In the genomic region with DNA sequence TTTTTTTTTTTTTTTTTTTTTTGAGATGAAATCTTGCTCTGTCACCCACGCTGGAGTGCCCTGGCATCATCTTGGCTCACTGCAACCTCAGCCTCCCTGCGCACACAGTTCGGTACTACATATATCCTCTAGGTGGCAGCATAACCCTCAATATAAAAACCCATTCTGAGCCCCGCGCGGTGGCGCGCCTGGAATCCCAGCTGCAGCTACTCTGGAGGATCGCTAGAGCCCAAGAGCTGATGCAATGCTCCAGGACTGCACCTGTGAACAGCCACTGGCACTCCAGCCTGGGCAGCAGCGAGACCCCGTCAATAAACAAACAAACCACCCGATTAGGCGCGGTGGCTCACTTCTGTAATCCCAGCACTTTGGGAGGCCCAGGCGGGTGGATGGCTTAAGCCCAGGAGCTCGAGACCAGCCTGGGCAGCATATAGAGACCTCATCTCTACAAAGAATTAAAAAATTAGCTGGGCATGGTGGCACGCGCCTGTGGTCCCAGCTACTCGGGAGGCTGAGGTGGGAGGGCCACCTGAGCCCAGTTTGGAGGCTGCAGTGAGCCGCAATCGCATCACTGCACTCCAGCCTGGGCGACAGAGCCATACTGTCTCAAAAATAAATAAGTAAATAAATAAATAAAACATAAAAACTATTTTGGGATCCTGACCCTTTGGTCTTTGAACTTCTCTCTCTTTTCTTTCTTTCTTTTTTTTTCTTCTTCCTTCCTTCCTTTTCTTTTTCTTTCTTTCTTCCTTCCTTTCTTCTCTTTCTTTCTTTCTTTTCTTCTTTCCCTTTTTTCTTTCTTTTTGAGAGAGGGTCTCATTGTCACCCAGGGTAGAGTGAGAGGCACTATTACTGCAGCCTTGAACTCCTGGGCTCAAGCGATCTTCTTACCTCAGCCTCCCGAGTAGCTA, we compare ENCODE assay signal across 1 cellular context.
TF ChIP-seq lines count a peak whose summit lies in the region.

No MANE protein-coding gene starts in this region.

TF ChIP-seq in K562, 482 proteins besides CTCF, POLR2A, EP300 and RAD21 (continued from another document):
- TF ChIP-seq, protein P1, sequence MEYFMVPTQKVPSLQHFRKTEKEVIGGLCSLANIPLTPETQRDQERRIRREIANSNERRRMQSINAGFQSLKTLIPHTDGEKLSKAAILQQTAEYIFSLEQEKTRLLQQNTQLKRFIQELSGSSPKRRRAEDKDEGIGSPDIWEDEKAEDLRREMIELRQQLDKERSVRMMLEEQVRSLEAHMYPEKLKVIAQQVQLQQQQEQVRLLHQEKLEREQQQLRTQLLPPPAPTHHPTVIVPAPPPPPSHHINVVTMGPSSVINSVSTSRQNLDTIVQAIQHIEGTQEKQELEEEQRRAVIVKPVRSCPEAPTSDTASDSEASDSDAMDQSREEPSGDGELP (CRISPR knock-in tag; IDR thresholded peaks at IDR 0.05; ENCODE audit: borderline replicate concordance) = peak; percentile 85
- TF ChIP-seq EGR1 (conservative IDR thresholded peaks at IDR 0.05) (no peak), JUND (IDR thresholded peaks at IDR 0.05; ENCODE audit: borderline replicate concordance, low read depth, low read length) (peak; percentile 31; the same call in 1 of the 2 replicates), JUND (tag; IDR thresholded peaks at IDR 0.05; ENCODE audit: borderline replicate concordance, low read depth, low read length) (no peak), POLR2G (IDR thresholded peaks at IDR 0.05; ENCODE audit: low read depth, low read length) (peak; percentile 62), SMC3 (conservative IDR thresholded peaks at IDR 0.05; ENCODE audit: insufficient read depth, low read depth, low read length) (peak; percentile 53), EP400 (IDR thresholded peaks at IDR 0.05) (peak; percentile 61; the same call in 1 of the 2 replicates), BACH1 (tag; IDR thresholded peaks at IDR 0.05) (no peak), XRCC3 (IDR thresholded peaks at IDR 0.05) (no peak), KDM5B (IDR thresholded peaks at IDR 0.05; ENCODE audit: insufficient replicate concordance, low read depth, low read length) (no peak), RB1 (IDR thresholded peaks at IDR 0.05; ENCODE audit: low read depth) (peak; percentile 59; the same call in 1 of the 2 replicates), CC2D1A (IDR thresholded peaks at IDR 0.05) (peak; percentile 16; the same call in 1 of the 2 replicates), CTBP1 (IDR thresholded peaks at IDR 0.05; ENCODE audit: borderline replicate concordance) (peak; percentile 61; the same call in 1 of the 2 replicates), NFE2 (IDR thresholded peaks at IDR 0.05; ENCODE audit: low read depth) (no peak), ZEB2 (IDR thresholded peaks at IDR 0.05) (peak; percentile 28; the same call in 1 of the 2 replicates), KDM1A (IDR thresholded peaks at IDR 0.05) (no peak), SP2 (IDR thresholded peaks at IDR 0.05; ENCODE audit: extremely low read depth, low read depth, low read length, poor library complexity, severe bottlenecking) (no peak), ZNF384 (IDR thresholded peaks at IDR 0.05; ENCODE audit: low read depth, low read length) (peak; percentile 77), FOXK2 (conservative IDR thresholded peaks at IDR 0.05 in 1 of 2, IDR thresholded peaks at IDR 0.05 in 1 of 2; ENCODE audit: low read depth in 2 of 2) (no peak), GATAD2A (IDR thresholded peaks at IDR 0.05) (peak; percentile 22; the same call in 1 of the 2 replicates), POLR2AphosphoS5 (IDR thresholded peaks at IDR 0.05; ENCODE audit: control insufficient read depth, insufficient read depth, low read depth, low read length) (no peak), ZNF121 (CRISPR knock-in tag; conservative IDR thresholded peaks at IDR 0.05) (no peak), MYC (IDR thresholded peaks at IDR 0.05; ENCODE audit: low read depth, low read length) (peak; percentile 58), MYC (CRISPR knock-in tag; IDR thresholded peaks at IDR 0.05; ENCODE audit: borderline replicate concordance, low read depth) (no peak), SNRNP70 (optimal IDR thresholded peaks at IDR 0.05; ENCODE audit: low read depth, low read length) (no peak), ZNF699 (CRISPR knock-in tag; IDR thresholded peaks at IDR 0.05; ENCODE audit: insufficient replicate concordance) (no peak), RBFOX2 (IDR thresholded peaks at IDR 0.05; ENCODE audit: low read depth, low read length) (peak; percentile 60), ATF7 (IDR thresholded peaks at IDR 0.05) (peak; percentile 53), CBFA2T3 (IDR thresholded peaks at IDR 0.05) (no peak), TEAD1 (CRISPR knock-in tag; IDR thresholded peaks at IDR 0.05) (peak in 1 of 2 experiments; percentile 71; a peak in 1 of 4 replicates), CEBPG (CRISPR knock-in tag; IDR thresholded peaks at IDR 0.05) (peak; percentile 87), CEBPG (tag; conservative IDR thresholded peaks at IDR 0.05 in 1 of 2, IDR thresholded peaks at IDR 0.05 in 1 of 2) (peak; percentile 59 to 80; a peak in 3 of 4 replicates), SMARCE1 (IDR thresholded peaks at IDR 0.05) (no peak), NRF1 (conservative IDR thresholded peaks at IDR 0.05 in 1 of 2, IDR thresholded peaks at IDR 0.05 in 1 of 2) (peak; percentile 10 to 34; a peak in 1 of 4 replicates), CEBPB (tag; IDR thresholded peaks at IDR 0.05) (peak; percentile 66)
- TF ChIP-seq, protein P2, sequence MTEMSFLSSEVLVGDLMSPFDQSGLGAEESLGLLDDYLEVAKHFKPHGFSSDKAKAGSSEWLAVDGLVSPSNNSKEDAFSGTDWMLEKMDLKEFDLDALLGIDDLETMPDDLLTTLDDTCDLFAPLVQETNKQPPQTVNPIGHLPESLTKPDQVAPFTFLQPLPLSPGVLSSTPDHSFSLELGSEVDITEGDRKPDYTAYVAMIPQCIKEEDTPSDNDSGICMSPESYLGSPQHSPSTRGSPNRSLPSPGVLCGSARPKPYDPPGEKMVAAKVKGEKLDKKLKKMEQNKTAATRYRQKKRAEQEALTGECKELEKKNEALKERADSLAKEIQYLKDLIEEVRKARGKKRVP (CRISPR knock-in tag; IDR thresholded peaks at IDR 0.05) = peak; percentile 85
- TF ChIP-seq, protein P3, sequence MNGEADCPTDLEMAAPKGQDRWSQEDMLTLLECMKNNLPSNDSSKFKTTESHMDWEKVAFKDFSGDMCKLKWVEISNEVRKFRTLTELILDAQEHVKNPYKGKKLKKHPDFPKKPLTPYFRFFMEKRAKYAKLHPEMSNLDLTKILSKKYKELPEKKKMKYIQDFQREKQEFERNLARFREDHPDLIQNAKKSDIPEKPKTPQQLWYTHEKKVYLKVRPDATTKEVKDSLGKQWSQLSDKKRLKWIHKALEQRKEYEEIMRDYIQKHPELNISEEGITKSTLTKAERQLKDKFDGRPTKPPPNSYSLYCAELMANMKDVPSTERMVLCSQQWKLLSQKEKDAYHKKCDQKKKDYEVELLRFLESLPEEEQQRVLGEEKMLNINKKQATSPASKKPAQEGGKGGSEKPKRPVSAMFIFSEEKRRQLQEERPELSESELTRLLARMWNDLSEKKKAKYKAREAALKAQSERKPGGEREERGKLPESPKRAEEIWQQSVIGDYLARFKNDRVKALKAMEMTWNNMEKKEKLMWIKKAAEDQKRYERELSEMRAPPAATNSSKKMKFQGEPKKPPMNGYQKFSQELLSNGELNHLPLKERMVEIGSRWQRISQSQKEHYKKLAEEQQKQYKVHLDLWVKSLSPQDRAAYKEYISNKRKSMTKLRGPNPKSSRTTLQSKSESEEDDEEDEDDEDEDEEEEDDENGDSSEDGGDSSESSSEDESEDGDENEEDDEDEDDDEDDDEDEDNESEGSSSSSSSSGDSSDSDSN (IDR thresholded peaks at IDR 0.05; ENCODE audit: borderline replicate concordance in 1 of 2, low read depth in 2 of 2, low read length in 2 of 2) = 0 out of 4 replicates have a peak, but pooled peaks of 1 of the 2 experiments have one; percentile 33
- TF ChIP-seq, protein P4, sequence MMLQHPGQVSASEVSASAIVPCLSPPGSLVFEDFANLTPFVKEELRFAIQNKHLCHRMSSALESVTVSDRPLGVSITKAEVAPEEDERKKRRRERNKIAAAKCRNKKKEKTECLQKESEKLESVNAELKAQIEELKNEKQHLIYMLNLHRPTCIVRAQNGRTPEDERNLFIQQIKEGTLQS (IDR thresholded peaks at IDR 0.05) = peak; percentile 90
- TF ChIP-seq, protein P4 (CRISPR knock-in tag; conservative IDR thresholded peaks at IDR 0.05) = no peak
- TF ChIP-seq, protein P5, sequence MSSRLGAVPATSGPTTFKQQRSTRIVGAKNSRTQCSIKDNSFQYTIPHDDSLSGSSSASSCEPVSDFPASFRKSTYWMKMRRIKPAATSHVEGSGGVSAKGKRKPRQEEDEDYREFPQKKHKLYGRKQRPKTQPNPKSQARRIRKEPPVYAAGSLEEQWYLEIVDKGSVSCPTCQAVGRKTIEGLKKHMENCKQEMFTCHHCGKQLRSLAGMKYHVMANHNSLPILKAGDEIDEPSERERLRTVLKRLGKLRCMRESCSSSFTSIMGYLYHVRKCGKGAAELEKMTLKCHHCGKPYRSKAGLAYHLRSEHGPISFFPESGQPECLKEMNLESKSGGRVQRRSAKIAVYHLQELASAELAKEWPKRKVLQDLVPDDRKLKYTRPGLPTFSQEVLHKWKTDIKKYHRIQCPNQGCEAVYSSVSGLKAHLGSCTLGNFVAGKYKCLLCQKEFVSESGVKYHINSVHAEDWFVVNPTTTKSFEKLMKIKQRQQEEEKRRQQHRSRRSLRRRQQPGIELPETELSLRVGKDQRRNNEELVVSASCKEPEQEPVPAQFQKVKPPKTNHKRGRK (tag; IDR thresholded peaks at IDR 0.05) = peak; percentile 81
